In genomic region chr5:87784869-87785268, GRCh38 we compare ENCODE assay signal across 23 cellular contexts.
"Had no signal": no experiment of that assay in that cellular context is flagged by ENCODE, and none has a peak within 500 bp of the region (broad histone marks: within the 10 kb centered on the region; RNA-seq: fewer than 3 reads in every experiment).

No MANE protein-coding gene starts in this region.

- H3K9me3 Mint-ChIP-seq: dendritic cell treated with granulocyte-macrophage colony-stimulating factor and Interleukin-4, amounts not matched to agents 40 ng/mL and 50 ng/mL, for 4 days; mesothelial cell of epicardium; naive B cell; nephron; stimulated activated effector memory CD8-positive, alpha-beta T cell treated with anti-CD3 and anti-CD28 coated beads, Interleukin-12 subunit alpha, Interleukin-12 subunit beta, amount 100 ng/mL, for 72 hours had no signal

- H3K4me1 Mint-ChIP-seq: mesothelial cell of epicardium; nephron; stimulated activated effector memory CD8-positive, alpha-beta T cell treated with anti-CD3 and anti-CD28 coated beads, Interleukin-12 subunit alpha, Interleukin-12 subunit beta, amount 100 ng/mL, for 72 hours had no signal

- H3K4me3 Mint-ChIP-seq: dendritic cell treated with granulocyte-macrophage colony-stimulating factor and Interleukin-4, amounts not matched to agents 40 ng/mL and 50 ng/mL, for 4 days; mesothelial cell of epicardium; naive B cell; nephron; stimulated activated effector memory CD8-positive, alpha-beta T cell treated with anti-CD3 and anti-CD28 coated beads, Interleukin-12 subunit alpha, Interleukin-12 subunit beta, amount 100 ng/mL, for 72 hours had no signal

- H3K36me3 Mint-ChIP-seq: mesothelial cell of epicardium; naive B cell; stimulated activated effector memory CD8-positive, alpha-beta T cell treated with anti-CD3 and anti-CD28 coated beads, Interleukin-12 subunit alpha, Interleukin-12 subunit beta, amount 100 ng/mL, for 72 hours had no signal

- ATAC-seq: foreskin keratinocyte; gastroesophageal sphincter; heart left ventricle; left cardiac atrium; left lung; mucosa of descending colon; psoas muscle; right cardiac atrium; stimulated activated effector memory CD8-positive, alpha-beta T cell treated with anti-CD3 and anti-CD28 coated beads, Interleukin-12 subunit alpha, Interleukin-12 subunit beta, amount 100 ng/mL, for 72 hours had no signal

- DNase-seq: colonic mucosa; effector memory CD4-positive, alpha-beta T cell; foreskin keratinocyte; heart left ventricle; left cardiac atrium; left lung; mesenchymal stem cell; mucosa of descending colon; naive B cell; nucleus accumbens; psoas muscle; right cardiac atrium; sigmoid colon; stimulated activated CD4-positive, alpha-beta T cell treated with anti-CD3 and anti-CD28 coated beads, Interleukin-2, amount 100 ng/mL, for 24 hours; stimulated activated CD4-positive, alpha-beta T cell treated with anti-CD3 and anti-CD28 coated beads, Interleukin-4, amount 100 ng/mL, for 24 hours; stimulated activated naive CD4-positive, alpha-beta T cell treated with Interleukin-2 at 50 U/mL for 16 hours; stomach; trophoblast cell had no signal

- H3K27ac Mint-ChIP-seq: dendritic cell treated with granulocyte-macrophage colony-stimulating factor and Interleukin-4, amounts not matched to agents 40 ng/mL and 50 ng/mL, for 4 days; mesothelial cell of epicardium; naive B cell; stimulated activated effector memory CD8-positive, alpha-beta T cell treated with anti-CD3 and anti-CD28 coated beads, Interleukin-12 subunit alpha, Interleukin-12 subunit beta, amount 100 ng/mL, for 72 hours had no signal
